12 cellular contexts compared by ENCODE assay signal in the genomic region with DNA sequence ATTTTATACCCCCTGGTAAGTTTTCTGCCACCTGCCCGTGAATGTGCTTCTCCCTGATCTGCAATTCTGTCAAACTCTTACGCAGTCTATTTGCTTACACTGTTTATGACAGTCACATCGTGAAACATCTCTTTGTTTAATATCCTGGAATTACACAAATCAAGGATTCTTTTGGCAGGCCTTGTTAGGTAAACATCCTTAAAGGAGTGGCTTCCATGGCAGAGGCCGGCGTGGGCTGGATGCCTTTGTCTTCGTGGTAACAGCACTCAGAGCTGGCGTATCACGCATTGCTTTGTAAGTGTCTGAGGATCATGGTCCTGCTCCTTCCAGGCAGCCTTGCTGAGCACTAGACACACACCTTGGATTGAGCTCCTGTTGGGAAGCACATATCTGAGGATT.
"Had no signal": no experiment of that assay in that cellular context is flagged by ENCODE, and none has a peak within 500 bp of the region (broad histone marks: within the 10 kb centered on the region; RNA-seq: fewer than 3 reads in every experiment).

No MANE protein-coding gene starts in this region.

- H3K27me3 ChIP-seq: tibial nerve had no signal

- H3K4me1 ChIP-seq: gastroesophageal sphincter had no signal

- ATAC-seq: gastroesophageal sphincter had no signal

- H3K27ac ChIP-seq: gastroesophageal sphincter, tibial nerve had no signal

- DNase-seq: activated CD4-positive, alpha-beta T cell treated with anti-CD3 and anti-CD28 coated beads, Interleukin-2, amount 10 ng/mL, durations not matched to agents 7 days and 5 days; activated CD8-positive, alpha-beta memory T cell treated with anti-CD3 and anti-CD28 coated beads, Interleukin-2, amount 50 U/mL, for 48 hours; activated naive CD4-positive, alpha-beta T cell; activated naive CD8-positive, alpha-beta T cell treated with anti-CD3 and anti-CD28 coated beads, Interleukin-2, amount 10 ng/mL, durations not matched to agents 7 days and 5 days; effector memory CD4-positive, alpha-beta T cell; occipital lobe; right cardiac atrium; stimulated activated CD4-positive, alpha-beta T cell treated with anti-CD3 and anti-CD28 coated beads, Interleukin-4, amount 100 ng/mL, for 24 hours; stimulated activated naive CD4-positive, alpha-beta T cell had no signal

- H3K36me3 ChIP-seq: gastroesophageal sphincter, tibial nerve had no signal

- H3K4me3 ChIP-seq: gastroesophageal sphincter, skin epidermis, tibial nerve had no signal

- H3K9me3 ChIP-seq: gastroesophageal sphincter had no signal
